In the genomic region with DNA sequence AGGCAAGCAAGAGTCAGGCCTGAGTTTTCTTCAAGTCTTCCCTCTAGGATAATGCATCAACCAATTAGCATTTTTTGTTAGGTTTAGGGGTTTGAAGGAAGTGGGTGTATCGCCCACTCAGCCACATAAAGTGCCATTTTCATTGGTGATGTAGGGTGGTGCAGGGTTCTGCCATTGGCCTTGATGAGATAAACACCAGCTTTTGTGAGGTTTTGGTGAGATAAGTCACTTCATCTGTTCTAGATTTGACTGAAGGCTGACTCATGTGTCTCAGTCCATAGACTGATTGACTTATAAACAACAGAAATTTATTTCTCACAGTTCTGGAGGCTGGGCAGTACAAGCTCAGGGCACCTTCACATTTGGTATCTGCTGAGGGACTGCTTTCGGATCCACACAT, we compare ENCODE assay signal across 19 cellular contexts.
DNase-seq lines count a peak whose midpoint lies in the region; ATAC-seq and TF ChIP-seq lines count a peak whose summit lies in the region.
"Had no signal": no experiment of that assay in that cellular context is flagged by ENCODE, and none has a peak within 500 bp of the region (broad histone marks: within the 10 kb centered on the region; RNA-seq: fewer than 3 reads in every experiment).

No MANE protein-coding gene starts in this region.

- BruUV-seq in Calu3 (replicated peaks; lab: Mats Ljungman, UMichigan) (no TSS peak), A673 (replicated peaks; lab: Mats Ljungman, UMichigan) (no TSS peak)

- H3K27me3 ChIP-seq in A673 (replicated peaks; ENCODE audit: insufficient read depth, low read depth, low read length, poor library complexity): no peaks in the 10 kb centered on the region
- no peaks in the 10 kb centered on the region for H3K27me3 ChIP-seq in sigmoid colon
- H3K27me3 ChIP-seq: heart right ventricle had no signal

- peak overlapping the region; percentile 66 for H3K27ac Mint-ChIP-seq in Calu3 (ENCODE audit: unreplicated experiment)
- H3K27ac Mint-ChIP-seq: nephron progenitor cell, type B pancreatic cell had no signal

- H3K27ac ChIP-seq in A673 (ENCODE audit: low read depth, low read length, poor library complexity, severe bottlenecking) (no peak overlapping the region), sigmoid colon (no peak overlapping the region)
- H3K27ac ChIP-seq: heart right ventricle had no signal

- TF ChIP-seq CTCF in Calu3 (IDR thresholded peaks at IDR 0.05; ENCODE audit: unreplicated experiment) (no peak), A673 (conservative IDR thresholded peaks at IDR 0.05; ENCODE audit: low read depth, low read length) (no peak), sigmoid colon (IDR thresholded peaks at IDR 0.05) (no peak)

- H3K4me1 ChIP-seq in A673 (ENCODE audit: insufficient read depth, low read length, poor library complexity, severe bottlenecking) (peaks cover under 1% of the 10 kb centered on the region), sigmoid colon (no peaks in the 10 kb centered on the region)

- WGBS in sigmoid colon, 2 donors: 87% methylated on average over 2 of the region's 2 CpGs

- POLR2A ChIA-PET in A673 (lab: Charles Lee; ENCODE audit: low non-redundant PET): no interaction called here

- H3K4me3 Mint-ChIP-seq in Calu3 (ENCODE audit: low read depth, unreplicated experiment): no peak overlapping the region
- H3K4me3 Mint-ChIP-seq: central memory CD8-positive, alpha-beta T cell; nephron progenitor cell; type B pancreatic cell had no signal

- no peak for DNase-seq in Calu3
- peak; percentile 61 for DNase-seq in iris pigment epithelial cell (ENCODE audit: low read depth)
- no peak for DNase-seq in hepatic stellate cell (ENCODE audit: low spot score)
- no peak for DNase-seq in NOMO-1 treated with dmso at 0.1 percent for 144 hours (lab: John Stamatoyannopoulos, UW; ENCODE audit: unreplicated experiment)
- no peak for DNase-seq in A673 (ENCODE audit: low spot score)
- DNase-seq in sigmoid colon: no peak
- DNase-seq: activated CD8-positive, alpha-beta memory T cell treated with anti-CD3 and anti-CD28 coated beads, Interleukin-2, amount 50 U/mL, for 4 hours; DMS153; effector memory CD4-positive, alpha-beta T cell; heart right ventricle; mesenchymal stem cell; NCI-H1417; NCI-H2171 treated with DMSO at 0.1 percent for 48 hours; nephron progenitor cell; SW 1271 had no signal

- no peaks in the 10 kb centered on the region for H3K27me3 Mint-ChIP-seq in Calu3 (ENCODE audit: unreplicated experiment)
- H3K27me3 Mint-ChIP-seq: central memory CD8-positive, alpha-beta T cell; type B pancreatic cell had no signal

- TF ChIP-seq EP300 in sigmoid colon (IDR thresholded peaks at IDR 0.05): no peak

- H3K36me3 ChIP-seq in A673 (ENCODE audit: insufficient read depth, low read length, poor library complexity, severe bottlenecking): no peaks in the 10 kb centered on the region
- no peaks in the 10 kb centered on the region for H3K36me3 ChIP-seq in sigmoid colon
- H3K36me3 ChIP-seq: heart right ventricle had no signal

- H3K4me3 ChIP-seq in A673 (ENCODE audit: low read depth, low read length, poor library complexity, severe bottlenecking) (no peak overlapping the region), sigmoid colon (no peak overlapping the region)
- H3K4me3 ChIP-seq: heart right ventricle had no signal

- peaks cover 9% of the 10 kb centered on the region for H3K9me3 Mint-ChIP-seq in Calu3 (ENCODE audit: low read depth, unreplicated experiment)
- H3K9me3 Mint-ChIP-seq: type B pancreatic cell had no signal

- H3K9me3 ChIP-seq in A673 (ENCODE audit: low read depth, low read length, poor library complexity, severe bottlenecking) (no peaks in the 10 kb centered on the region), sigmoid colon (peaks cover 0 to 4% (median 2%) of the 10 kb centered on the region in 4 donors)

- H3K4me1 Mint-ChIP-seq in Calu3 (ENCODE audit: low read depth, unreplicated experiment): peaks cover 28% of the 10 kb centered on the region
- H3K4me1 Mint-ChIP-seq: central memory CD8-positive, alpha-beta T cell had no signal

- intact Hi-C loops in Calu3 (cut with micrococcal nuclease; ENCODE audit: unreplicated experiment): no loop called here
- intact Hi-C loops in A673 (cut with micrococcal nuclease; ENCODE audit: unreplicated experiment): no loop called here
- intact Hi-C loops in sigmoid colon (cut with DNase I): no loop called here

- no peak for TF ChIP-seq POLR2A in sigmoid colon (IDR thresholded peaks at IDR 0.05)

- peak; percentile 46 for ATAC-seq in GM18519 (IDR thresholded peaks at IDR 0.05; ENCODE audit: low FRiP score, unreplicated experiment)
- ATAC-seq in HG03442 (IDR thresholded peaks at IDR 0.05; ENCODE audit: unreplicated experiment): peak; percentile 61
- ATAC-seq: heart right ventricle had no signal

- no peaks in the 10 kb centered on the region for H3K36me3 Mint-ChIP-seq in Calu3 (ENCODE audit: insufficient read depth, unreplicated experiment)
- H3K36me3 Mint-ChIP-seq: type B pancreatic cell had no signal

- CTCF ChIA-PET in Calu3 (lab: Charles Lee): interaction anchor here (1.6 to 1.8 kb wide), 2 partner anchors 22 to 109 kb away, joined by 5 to 7 read pairs; no protein-coding TSS in a partner anchor
- CTCF ChIA-PET in A673 (lab: Charles Lee): no interaction called here
